ENCODE assay signal across 7 cellular contexts in the genomic region with DNA sequence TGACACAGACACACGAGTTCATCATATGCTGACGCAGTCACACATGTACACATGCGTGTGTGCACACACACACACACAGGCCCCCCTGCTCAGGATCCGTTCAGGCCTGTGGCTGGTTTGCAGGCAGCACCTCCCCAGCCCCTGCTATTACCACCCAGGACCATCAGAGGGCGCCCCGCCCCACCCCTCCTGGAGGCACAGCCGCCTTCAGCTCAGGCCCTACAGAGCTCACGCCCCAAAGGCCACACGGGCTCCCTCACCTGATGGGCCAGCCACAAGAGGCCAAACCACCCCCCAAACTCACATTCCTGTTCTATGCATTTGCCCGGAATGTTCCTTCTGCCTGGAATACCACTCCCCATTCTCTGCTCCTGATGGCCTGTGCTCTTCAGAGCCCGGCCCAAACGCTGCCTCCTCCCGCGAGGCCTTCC. TPM values are rescaled to one million over a fixed set of nuclear protein-coding genes. Genes with fewer than 3 reads are reported as not detected.
DNase-seq lines count a peak whose midpoint lies in the region; ATAC-seq and TF ChIP-seq lines count a peak whose summit lies in the region.
"Not testable (repeated sequence)": the region's sequence is repeated elsewhere in the genome, so short reads cannot be mapped to it uniquely, and the experiment has no call there.

No MANE protein-coding gene starts in this region.

- H3K36me3 ChIP-seq in SJCRH30, left lung: not testable (repeated sequence)

- intact Hi-C loops in left lung (cut with DNase I) = loop anchor here in 1 of 2 donors (10.0 kb wide), 1 partner anchor 119 kb away; no protein-coding TSS in a partner anchor

- DNase-seq in LNCaP clone FGC (ENCODE audit: low read depth) = not testable (repeated sequence)
- peak; percentile 73 to 77 for DNase-seq in SJCRH30
- peak; percentile 70 for DNase-seq in activated T-cell treated with anti-CD3 and anti-CD28 coated beads for 4 hours
- peak; percentile 80 for DNase-seq in dermis blood vessel endothelial cell
- peak; percentile 76 to 93 for DNase-seq in left lung
- DNase-seq in stimulated activated CD4-positive, alpha-beta T cell treated with anti-CD3 and anti-CD28 coated beads, Interleukin-15, amount 100 ng/mL, for 1 hour (ENCODE audit: low read depth in 1 of 2, low spot score in 1 of 2) = peak; percentile 50 to 72

- not testable (repeated sequence) for H3K27ac ChIP-seq in SJCRH30, left lung

- TF ChIP-seq CTCF in GM12872 (IDR thresholded peaks at IDR 0.05; ENCODE audit: insufficient read depth, low read depth, low read length) (peak; percentile 71), LNCaP clone FGC (IDR thresholded peaks at IDR 0.05; ENCODE audit: control insufficient read depth, extremely low read depth, insufficient read depth) (peak; percentile 60), left lung (IDR thresholded peaks at IDR 0.05) (peak; percentile 72 to 78)

- H3K27me3 ChIP-seq in SJCRH30, left lung: not testable (repeated sequence)

- not testable (repeated sequence) for H3K4me3 ChIP-seq in LNCaP clone FGC (ENCODE audit: low read depth, low read length); SJCRH30; left lung

- not testable (repeated sequence) for H3K9me3 ChIP-seq in SJCRH30 (replicated peaks); left lung

- H3K4me1 ChIP-seq in SJCRH30, left lung: not testable (repeated sequence)

- peak; percentile 94 for ATAC-seq in left lung

RNA-seq across cellular contexts. Expression of gene CSPG4, which starts 26.4 kb away (rescaled TPM):
- 10.4 and 11.1 TPM in 2 replicates for total RNA-seq in SJCRH30 (2014; rRNA removed; shearing (Covaris generic))
- total RNA-seq in dermis blood vessel endothelial cell = 0.19 and 0.68 TPM in 2 replicates
- total RNA-seq in left lung = 10 to 100 TPM; 22.5 to 24.7 TPM

RNA-seq across cellular contexts. Expression of gene SNX33, which starts 38.5 kb away (rescaled TPM):
- total RNA-seq in SJCRH30 (2014; rRNA removed; shearing (Covaris generic)) = 7.4 and 8.3 TPM in 2 replicates
- total RNA-seq in dermis blood vessel endothelial cell (13.8 and 19.1 TPM in 2 replicates), left lung (10 to 100 TPM; 21.4 to 34.7 TPM)

RNA-seq across cellular contexts. Expression of gene IMP3, which starts 46.2 kb away (rescaled TPM):
- total RNA-seq in SJCRH30 (2014; rRNA removed; shearing (Covaris generic)) = 58.5 and 60.9 TPM in 2 replicates
- total RNA-seq in dermis blood vessel endothelial cell = 81.7 and 138 TPM in 2 replicates
- total RNA-seq in left lung = 10 to 100 TPM; 52.8 to 69.9 TPM
